In the genomic region with DNA sequence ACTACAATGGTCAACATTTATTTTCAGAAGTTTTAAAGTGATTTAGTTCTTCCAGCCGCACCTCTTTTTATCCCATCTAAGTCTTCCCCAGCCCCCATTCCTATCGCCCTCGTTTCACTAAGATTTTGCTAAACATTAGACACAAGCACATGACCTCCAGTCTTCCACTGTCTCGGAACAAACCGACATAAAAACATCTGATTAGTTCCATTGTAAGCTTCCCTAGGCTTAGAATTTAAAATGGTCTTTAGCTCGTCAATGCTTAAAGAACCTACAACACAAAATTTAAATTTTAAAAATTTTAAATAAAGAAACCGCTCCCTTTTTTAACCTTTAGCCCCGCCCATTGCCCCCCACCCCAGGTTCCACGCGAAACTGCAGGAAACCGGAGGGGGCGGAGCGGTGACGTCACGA, we compare ENCODE assay signal across 8 cellular contexts. TPM values are rescaled to one million over a fixed set of nuclear protein-coding genes. Genes with fewer than 3 reads are reported as not detected.
DNase-seq lines count a peak whose midpoint lies in the region; ATAC-seq and TF ChIP-seq lines count a peak whose summit lies in the region.

No MANE protein-coding gene starts in this region.

- ATAC-seq in GM19395 (IDR thresholded peaks at IDR 0.05; ENCODE audit: unreplicated experiment) = peak; percentile 12

- H4K20me1 ChIP-seq in BLaER1 (peaks cover 41% of the 10 kb centered on the region), osteoblast (ENCODE audit: insufficient read depth, low read length) (peaks cover 38% of the 10 kb centered on the region)

- no peaks in the 10 kb centered on the region for H3K27me3 ChIP-seq in BLaER1
- H3K27me3 ChIP-seq in esophagus muscularis mucosa = no peaks in the 10 kb centered on the region
- no peaks in the 10 kb centered on the region for H3K27me3 ChIP-seq in osteoblast (ENCODE audit: insufficient read depth, low read length)

- no peaks in the 10 kb centered on the region for H3K9me3 ChIP-seq in BLaER1
- H3K9me3 ChIP-seq in esophagus muscularis mucosa = no peaks in the 10 kb centered on the region
- H3K9me3 ChIP-seq in osteoblast (ENCODE audit: low read depth, low read length) = no peaks in the 10 kb centered on the region

- H3K4me1 ChIP-seq in BLaER1 = peaks cover 26% of the 10 kb centered on the region
- H3K4me1 ChIP-seq in esophagus muscularis mucosa = peaks cover 0 to 28% (median 20%) of the 10 kb centered on the region in 4 donors
- peaks cover 8% of the 10 kb centered on the region for H3K4me1 ChIP-seq in osteoblast (ENCODE audit: insufficient read depth, low read length)

- DNase-seq in Jurkat, Clone E6-1 (ENCODE audit: low read depth, low spot score) = no peak
- peak; percentile 7 for DNase-seq in activated CD4-positive, alpha-beta T cell treated with anti-CD3 and anti-CD28 coated beads for 48 hours
- DNase-seq in esophagus muscularis mucosa (ENCODE audit: extremely low spot score) (no peak), osteoblast (ENCODE audit: insufficient read length, low spot score, missing footprints) (peak; percentile 80), superior temporal gyrus (ENCODE audit: extremely low spot score) (no peak), middle frontal gyrus (ENCODE audit: extremely low spot score, low spot score) (no peak)

- H3K4me2 ChIP-seq in BLaER1 (peak overlapping the region; percentile 89), osteoblast (ENCODE audit: insufficient read depth, low read length) (peak overlapping the region; percentile 98)

- H3K79me2 ChIP-seq in osteoblast (ENCODE audit: insufficient read depth, low read length) = peaks cover 60% of the 10 kb centered on the region

- no peak for TF ChIP-seq EP300 in esophagus muscularis mucosa (IDR thresholded peaks at IDR 0.05)

- H3K4me3 ChIP-seq in BLaER1 (peak overlapping the region; percentile 82), esophagus muscularis mucosa (peak overlapping the region; percentile 67 to 93 (median 76)), osteoblast (ENCODE audit: insufficient read depth, low read length) (peak overlapping the region; percentile 98)
- H3K4me3 ChIP-seq in Jurkat, Clone E6-1 (ENCODE audit: low read length) = peak overlapping the region; percentile 61

- H2AFZ ChIP-seq in osteoblast (ENCODE audit: low read length) = peak overlapping the region; percentile 74

- TF ChIP-seq CTCF in esophagus muscularis mucosa (IDR thresholded peaks at IDR 0.05) (no peak), osteoblast (IDR thresholded peaks at IDR 0.05; ENCODE audit: extremely low read depth, low read depth, low read length) (no peak)

- H3K27ac ChIP-seq in BLaER1 (peak overlapping the region; percentile 96), esophagus muscularis mucosa (replicated peaks in 1 of 4) (peak overlapping the region; percentile 93 to 100 (median 98)), osteoblast (ENCODE audit: low read depth, low read length) (peak overlapping the region; percentile 100)

- under 1% methylated on average over 15 of the region's 15 CpGs for WGBS in esophagus muscularis mucosa

- no peaks in the 10 kb centered on the region for H3K36me3 ChIP-seq in BLaER1
- H3K36me3 ChIP-seq in esophagus muscularis mucosa = no peaks in the 10 kb centered on the region
- peaks cover 4% of the 10 kb centered on the region for H3K36me3 ChIP-seq in osteoblast (ENCODE audit: insufficient read depth, low read length)

- H3K9ac ChIP-seq in BLaER1 = peak overlapping the region; percentile 93

- intact Hi-C loops in esophagus muscularis mucosa (cut with DNase I) = loop anchor here (10.0 kb wide), 2 partner anchors 173 to 443 kb away; no protein-coding TSS in a partner anchor

- no peak for TF ChIP-seq POLR2A in esophagus muscularis mucosa (IDR thresholded peaks at IDR 0.05; ENCODE audit: low read depth)

RNA-seq across cellular contexts. Expression of gene TSC22D2, which starts 0.3 kb away (rescaled TPM):
- polyA plus RNA-seq in Jurkat, Clone E6-1 (2012; ENCODE audit: insufficient read depth, insufficient read length) = 5.8 TPM
- total RNA-seq in esophagus muscularis mucosa = 10 to 100 TPM; 19.1 to 27.1 (median 21.2) TPM
- 13.4 and 15.3 TPM in 2 replicates for total RNA-seq in osteoblast

Comparison
In these comparisons a context has a peak if more than half of its experiments do, and no peak if none do; other contexts are left out.
1. DNase-seq: peak in activated CD4-positive, alpha-beta T cell treated with anti-CD3 and anti-CD28 coated beads for 48 hours (single experiment) and osteoblast (single experiment); none in Jurkat, Clone E6-1 (single experiment), esophagus muscularis mucosa (single experiment), superior temporal gyrus (single experiment) and middle frontal gyrus (single experiment).
2. Peak in every context shown above with its lines, with median percentiles within 50 percentile points of each other: H3K27ac ChIP-seq and H3K4me3 ChIP-seq.